16 cellular contexts compared by ENCODE assay signal in the genomic region with DNA sequence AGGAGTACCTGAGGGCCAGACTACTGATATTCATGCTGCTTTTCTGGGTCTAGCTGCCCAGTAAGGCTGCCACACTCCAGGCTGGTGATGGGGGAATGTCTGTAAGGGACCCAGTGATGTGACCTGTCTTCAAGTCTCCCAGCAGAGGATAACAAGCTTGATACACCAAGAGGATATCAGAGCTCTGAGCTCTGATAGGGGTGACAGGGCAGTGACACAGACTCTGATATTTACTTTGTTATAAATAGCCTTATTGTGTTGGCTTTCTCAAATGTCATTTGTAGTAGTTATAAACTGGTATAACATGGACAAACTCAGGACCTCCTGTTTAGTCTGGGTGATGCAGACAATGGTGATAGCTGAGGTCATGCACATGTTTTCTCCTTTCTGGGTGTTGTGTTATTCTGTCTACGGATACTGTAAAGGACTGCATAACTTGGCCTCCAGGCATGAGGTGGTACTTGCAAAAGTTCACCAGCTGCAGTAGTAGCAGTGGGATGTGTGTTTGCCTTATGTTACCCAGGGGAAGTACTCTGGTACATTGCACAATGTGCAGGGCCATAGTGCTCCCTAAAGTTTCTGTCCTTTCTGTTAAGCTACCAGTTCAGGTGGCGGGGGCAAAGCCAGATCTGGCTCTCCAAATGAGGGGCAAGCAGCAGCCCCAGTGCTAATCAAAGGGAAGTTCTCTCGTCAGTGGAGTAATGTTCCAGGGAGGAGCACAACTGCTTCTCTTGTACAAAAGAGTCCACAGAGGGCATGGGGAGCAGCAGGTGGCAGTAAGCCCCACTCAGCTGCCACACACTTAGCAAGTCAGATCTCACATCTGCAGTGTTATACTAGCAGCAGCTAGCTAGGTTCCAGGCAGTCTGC.
"Had no signal": no experiment of that assay in that cellular context is flagged by ENCODE, and none has a peak within 500 bp of the region (broad histone marks: within the 10 kb centered on the region; RNA-seq: fewer than 3 reads in every experiment).

No MANE protein-coding gene starts in this region.

- H3K4me1 ChIP-seq: adrenal gland, lower lobe of right lung had no signal

- DNase-seq: activated CD4-positive, alpha-beta memory T cell treated with anti-CD3 and anti-CD28 coated beads, Interleukin-2, amount 10 ng/mL, durations not matched to agents 7 days and 5 days; activated CD4-positive, alpha-beta T cell treated with anti-CD3 and anti-CD28 coated beads for 36 hours; activated effector memory CD4-positive, alpha-beta T cell treated with Interleukin-2 at 50 U/mL for 16 hours; activated T-cell treated with anti-CD3 and anti-CD28 coated beads, Interleukin-2, amount 50 U/mL, for 4 hours; adrenal gland; dorsolateral prefrontal cortex; erythroblast; kidney glomerular epithelial cell; lower lobe of right lung; stimulated activated CD4-positive, alpha-beta T cell treated with anti-CD3 and anti-CD28 coated beads, Interleukin-1b, Interleukin-23, amount 100 ng/mL, for 48 hours; T-helper 1 cell; T1000 had no signal

- H3K36me3 ChIP-seq: adrenal gland, lower lobe of right lung had no signal

- H3K27ac ChIP-seq: adrenal gland, dorsolateral prefrontal cortex, lower lobe of right lung had no signal

- H3K27me3 ChIP-seq: adrenal gland, dorsolateral prefrontal cortex had no signal

- H3K27me3 Mint-ChIP-seq: activated CD4-positive, alpha-beta memory T cell treated with anti-CD3 and anti-CD28 coated beads, Interleukin-2, amount 10 ng/mL, durations not matched to agents 7 days and 5 days; activated CD4-positive, alpha-beta T cell treated with anti-CD3 and anti-CD28 coated beads for 36 hours; activated naive CD4-positive, alpha-beta T cell treated with anti-CD3 and anti-CD28 coated beads, Interleukin-2, amount 50 U/mL, for 24 hours had no signal

- H3K36me3 Mint-ChIP-seq: activated naive CD4-positive, alpha-beta T cell treated with anti-CD3 and anti-CD28 coated beads, Interleukin-2, amount 50 U/mL, for 24 hours; stimulated activated effector memory CD8-positive, alpha-beta T cell treated with anti-CD3 and anti-CD28 coated beads, Interleukin-12 subunit alpha, Interleukin-12 subunit beta, amount 100 ng/mL, for 72 hours had no signal

- H3K4me3 ChIP-seq: adrenal gland, dorsolateral prefrontal cortex, lower lobe of right lung had no signal

- H3K9me3 ChIP-seq: adrenal gland, lower lobe of right lung had no signal

- H3K4me3 Mint-ChIP-seq: activated CD4-positive, alpha-beta memory T cell treated with anti-CD3 and anti-CD28 coated beads, Interleukin-2, amount 10 ng/mL, durations not matched to agents 7 days and 5 days; activated CD4-positive, alpha-beta T cell treated with anti-CD3 and anti-CD28 coated beads for 36 hours; activated naive CD4-positive, alpha-beta T cell treated with anti-CD3 and anti-CD28 coated beads, Interleukin-2, amount 50 U/mL, for 24 hours; activated T-cell treated with anti-CD3 and anti-CD28 coated beads, Interleukin-2, amount 50 U/mL, for 4 hours; mesothelial cell of epicardium; neural crest cell; stimulated activated effector memory CD8-positive, alpha-beta T cell treated with anti-CD3 and anti-CD28 coated beads, Interleukin-12 subunit alpha, Interleukin-12 subunit beta, amount 100 ng/mL, for 72 hours had no signal

- ATAC-seq: activated CD4-positive, alpha-beta T cell treated with anti-CD3 and anti-CD28 coated beads for 36 hours; activated T-cell treated with anti-CD3 and anti-CD28 coated beads, Interleukin-2, amount 50 U/mL, for 4 hours; stimulated activated effector memory CD8-positive, alpha-beta T cell treated with anti-CD3 and anti-CD28 coated beads, Interleukin-12 subunit alpha, Interleukin-12 subunit beta, amount 100 ng/mL, for 72 hours had no signal

- H3K27ac Mint-ChIP-seq: activated CD4-positive, alpha-beta memory T cell treated with anti-CD3 and anti-CD28 coated beads, Interleukin-2, amount 10 ng/mL, durations not matched to agents 7 days and 5 days; activated CD4-positive, alpha-beta T cell treated with anti-CD3 and anti-CD28 coated beads for 36 hours; activated naive CD4-positive, alpha-beta T cell treated with anti-CD3 and anti-CD28 coated beads, Interleukin-2, amount 50 U/mL, for 24 hours; mesothelial cell of epicardium; stimulated activated effector memory CD8-positive, alpha-beta T cell treated with anti-CD3 and anti-CD28 coated beads, Interleukin-12 subunit alpha, Interleukin-12 subunit beta, amount 100 ng/mL, for 72 hours had no signal

- H3K4me1 Mint-ChIP-seq: activated CD4-positive, alpha-beta memory T cell treated with anti-CD3 and anti-CD28 coated beads, Interleukin-2, amount 10 ng/mL, durations not matched to agents 7 days and 5 days; activated CD4-positive, alpha-beta T cell treated with anti-CD3 and anti-CD28 coated beads for 36 hours; activated naive CD4-positive, alpha-beta T cell treated with anti-CD3 and anti-CD28 coated beads, Interleukin-2, amount 50 U/mL, for 24 hours; neural crest cell; stimulated activated effector memory CD8-positive, alpha-beta T cell treated with anti-CD3 and anti-CD28 coated beads, Interleukin-12 subunit alpha, Interleukin-12 subunit beta, amount 100 ng/mL, for 72 hours had no signal
